ENCODE assay signal across 23 cellular contexts in the genomic region with DNA sequence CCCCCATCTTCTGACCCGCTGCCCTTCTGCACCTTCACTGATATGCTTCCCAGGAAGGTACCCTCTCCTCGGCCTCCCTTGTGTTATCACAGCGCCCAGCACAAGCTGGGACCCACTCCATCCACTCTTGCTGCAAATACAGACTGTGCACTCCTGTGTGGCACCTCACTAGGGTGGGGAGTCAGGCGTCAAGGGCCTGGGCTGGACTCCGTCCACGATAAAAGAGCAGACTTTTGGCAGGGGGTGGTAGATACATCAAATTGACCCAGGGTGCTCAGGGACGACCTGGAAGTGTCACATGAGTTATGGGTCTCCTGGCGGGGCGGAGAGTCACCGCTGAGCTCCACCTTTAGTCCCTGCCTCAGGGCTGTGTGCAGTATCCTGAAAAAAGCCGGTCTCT. TPM values are rescaled to one million over a fixed set of nuclear protein-coding genes. Genes with fewer than 3 reads are reported as not detected.
DNase-seq lines count a peak whose midpoint lies in the region; ATAC-seq and TF ChIP-seq lines count a peak whose summit lies in the region.
"Had no signal": no experiment of that assay in that cellular context is flagged by ENCODE, and none has a peak within 500 bp of the region (broad histone marks: within the 10 kb centered on the region; RNA-seq: fewer than 3 reads in every experiment).

No MANE protein-coding gene starts in this region.

- no peak for TF ChIP-seq CTCF in CD8-positive, alpha-beta T cell (IDR thresholded peaks at IDR 0.05)

- H3K4me3 Mint-ChIP-seq in CD4-positive, CD25-positive, alpha-beta regulatory T cell, result peak overlapping the region; percentile 63 to 85 (median 76)
- H3K4me3 Mint-ChIP-seq in CD8-positive, alpha-beta T cell, result peak overlapping the region; percentile 38
- H3K4me3 Mint-ChIP-seq in activated T-helper 2 cell treated with anti-CD3 and anti-CD28 coated beads, Interferon-gamma antibody, Interleukin-2, Interleukin-4, amounts not matched to agents 10 μg/mL and 5 μg/mL and 100 μg/mL, durations not matched to agents 14 hours and 24 hours and 36 hours (ENCODE audit: low read depth), result peak overlapping the region; percentile 19
- H3K4me3 Mint-ChIP-seq in naive thymus-derived CD4-positive, alpha-beta T cell, result peak overlapping the region; percentile 24 to 76 (median 54)

- H3K27ac Mint-ChIP-seq in CD4-positive, CD25-positive, alpha-beta regulatory T cell, result peak overlapping the region in 2 of 3 donors; percentile 72 to 85
- no peak overlapping the region for H3K27ac Mint-ChIP-seq in CD8-positive, alpha-beta T cell
- H3K27ac Mint-ChIP-seq in activated T-helper 2 cell treated with anti-CD3 and anti-CD28 coated beads, Interferon-gamma antibody, Interleukin-2, Interleukin-4, amounts not matched to agents 10 μg/mL and 5 μg/mL and 100 μg/mL, durations not matched to agents 14 hours and 24 hours and 36 hours, result no peak overlapping the region
- peak overlapping the region in 7 of 9 donors; percentile 55 to 86 (median 71) for H3K27ac Mint-ChIP-seq in naive thymus-derived CD4-positive, alpha-beta T cell

- intact Hi-C loops in CD8-positive, alpha-beta T cell (cut with DNase I, micrococcal nuclease), result loop anchor here in 1 of 2 experiments (1.0 to 5.0 kb wide), 2 partner anchors 43 to 449 kb away; a partner anchor contains a TSS
- intact Hi-C loops in activated T-helper 2 cell treated with anti-CD3 and anti-CD28 coated beads, Interferon-gamma antibody, Interleukin-2, Interleukin-4, amounts not matched to agents 10 μg/mL and 5 μg/mL and 100 μg/mL, durations not matched to agents 14 hours and 24 hours and 36 hours (cut with micrococcal nuclease), result no loop called here
- intact Hi-C loops in naive thymus-derived CD4-positive, alpha-beta T cell (cut with micrococcal nuclease), result loop anchor here (5.0 kb wide), 3 partner anchors 444 to 549 kb away; a partner anchor contains a TSS

- H3K36me3 ChIP-seq in CD4-positive, CD25-positive, alpha-beta regulatory T cell (ENCODE audit: control insufficient read depth, insufficient read depth, low read length), result no peaks in the 10 kb centered on the region
- no peaks in the 10 kb centered on the region for H3K36me3 ChIP-seq in CD8-positive, alpha-beta T cell (ENCODE audit: insufficient read depth, low read length)
- no peaks in the 10 kb centered on the region for H3K36me3 ChIP-seq in naive thymus-derived CD4-positive, alpha-beta T cell (ENCODE audit: control insufficient read depth in 2 of 3, insufficient read depth in 3 of 3, low read length in 3 of 3)
- H3K36me3 ChIP-seq: BLaER1 treated with 17β-estradiol and CSF1 and Interleukin-3, amounts not matched to agents 10 nM and 100 nM; gastroesophageal sphincter; tibial nerve had no signal

- peaks cover 52% of the 10 kb centered on the region for H3K4me1 ChIP-seq in CD4-positive, CD25-positive, alpha-beta regulatory T cell (ENCODE audit: control insufficient read depth, insufficient read depth, low read length, poor library complexity, severe bottlenecking)
- peaks cover 50% of the 10 kb centered on the region for H3K4me1 ChIP-seq in CD8-positive, alpha-beta T cell (ENCODE audit: insufficient read depth, low read length)
- H3K4me1 ChIP-seq in naive thymus-derived CD4-positive, alpha-beta T cell (ENCODE audit: control insufficient read depth in 2 of 2, insufficient read depth in 2 of 2, low read length in 2 of 2), result peaks cover 22 to 51% of the 10 kb centered on the region in 2 donors

- no peaks in the 10 kb centered on the region for H3K9me3 ChIP-seq in CD4-positive, CD25-positive, alpha-beta regulatory T cell (ENCODE audit: control insufficient read depth in 2 of 2, low read length in 2 of 2)
- no peaks in the 10 kb centered on the region for H3K9me3 ChIP-seq in CD8-positive, alpha-beta T cell (ENCODE audit: low read length)
- H3K9me3 ChIP-seq in naive thymus-derived CD4-positive, alpha-beta T cell (ENCODE audit: control insufficient read depth in 2 of 3, low read length in 3 of 3), result no peaks in the 10 kb centered on the region
- H3K9me3 ChIP-seq: BLaER1 treated with 17β-estradiol and CSF1 and Interleukin-3, amounts not matched to agents 10 nM and 100 nM had no signal

- peaks cover 7% of the 10 kb centered on the region for H3K27me3 Mint-ChIP-seq in CD4-positive, CD25-positive, alpha-beta regulatory T cell
- H3K27me3 Mint-ChIP-seq in CD8-positive, alpha-beta T cell (ENCODE audit: low read depth), result no peaks in the 10 kb centered on the region
- peaks cover 22% of the 10 kb centered on the region for H3K27me3 Mint-ChIP-seq in activated T-helper 2 cell treated with anti-CD3 and anti-CD28 coated beads, Interferon-gamma antibody, Interleukin-2, Interleukin-4, amounts not matched to agents 10 μg/mL and 5 μg/mL and 100 μg/mL, durations not matched to agents 14 hours and 24 hours and 36 hours (ENCODE audit: low read depth)
- H3K27me3 Mint-ChIP-seq in naive thymus-derived CD4-positive, alpha-beta T cell, result peaks cover 0 to 32% (median 0%) of the 10 kb centered on the region in 5 donors

- no peak for ATAC-seq in CD4-positive, CD25-positive, alpha-beta regulatory T cell (ENCODE audit: low read depth in 2 of 2)
- ATAC-seq in CD8-positive, alpha-beta T cell, result no peak
- no peak for ATAC-seq in naive thymus-derived CD4-positive, alpha-beta T cell
- ATAC-seq in GM19328 (IDR thresholded peaks at IDR 0.05; ENCODE audit: unreplicated experiment) (no peak), HG02610 (IDR thresholded peaks at IDR 0.05; ENCODE audit: unreplicated experiment) (no peak)
- ATAC-seq: gastroesophageal sphincter had no signal

- no peak for DNase-seq in CD4-positive, CD25-positive, alpha-beta regulatory T cell
- DNase-seq in CD8-positive, alpha-beta T cell, result no peak
- no peak for DNase-seq in activated T-helper 2 cell treated with anti-CD3 and anti-CD28 coated beads, Interferon-gamma antibody, Interleukin-2, Interleukin-4, amounts not matched to agents 10 μg/mL and 5 μg/mL and 100 μg/mL, durations not matched to agents 14 hours and 24 hours and 36 hours (ENCODE audit: low spot score)
- DNase-seq in naive thymus-derived CD4-positive, alpha-beta T cell, result no peak
- DNase-seq in SIG-M5 (lab: John Stamatoyannopoulos, UW), result no peak
- DNase-seq in NCI-H187 treated with DMSO at 0.1 percent for 48 hours (lab: John Stamatoyannopoulos, UW), result no peak
- DNase-seq: activated CD8-positive, alpha-beta memory T cell treated with anti-CD3 and anti-CD28 coated beads, Interleukin-2, amount 50 U/mL, for 48 hours; anterior cingulate cortex; cortex of kidney; DND-41; GM23248; NCI-H1694 treated with DMSO at 0.1 percent for 48 hours; NCI-H510A treated with DMSO at 0.1 percent for 48 hours; nucleus accumbens; stimulated activated CD4-positive, alpha-beta T cell treated with anti-CD3 and anti-CD28 coated beads, Interleukin-4, amount 100 ng/mL, for 1 hour; stimulated activated CD8-positive, alpha-beta memory T cell treated with anti-CD3 and anti-CD28 coated beads, Interleukin-4, amount 100 ng/mL, for 48 hours had no signal

- no peaks in the 10 kb centered on the region for H3K27me3 ChIP-seq in CD4-positive, CD25-positive, alpha-beta regulatory T cell (ENCODE audit: control insufficient read depth, insufficient read depth, low read length)
- no peaks in the 10 kb centered on the region for H3K27me3 ChIP-seq in CD8-positive, alpha-beta T cell (ENCODE audit: insufficient read depth, low read length)
- no peaks in the 10 kb centered on the region for H3K27me3 ChIP-seq in naive thymus-derived CD4-positive, alpha-beta T cell (ENCODE audit: control insufficient read depth in 2 of 2, insufficient read depth in 2 of 2, low read length in 2 of 2)

- POLR2A ChIA-PET in CD8-positive, alpha-beta T cell (lab: Charles Lee), result no interaction called here
- POLR2A ChIA-PET in naive thymus-derived CD4-positive, alpha-beta T cell (lab: Charles Lee), result interaction anchor here (0.5 to 0.7 kb wide), 2 partner anchors 23 to 154 kb away, joined by 3 to 5 read pairs; no protein-coding TSS in a partner anchor

- H3K4me3 ChIP-seq in CD4-positive, CD25-positive, alpha-beta regulatory T cell (ENCODE audit: low read depth, low read length), result no peak overlapping the region
- no peak overlapping the region for H3K4me3 ChIP-seq in CD8-positive, alpha-beta T cell (ENCODE audit: low read depth, low read length)
- no peak overlapping the region for H3K4me3 ChIP-seq in naive thymus-derived CD4-positive, alpha-beta T cell (ENCODE audit: low read length)
- H3K4me3 ChIP-seq: GM23248, SK-N-MC had no signal

- peak overlapping the region; percentile 23 for H3K27ac ChIP-seq in CD4-positive, CD25-positive, alpha-beta regulatory T cell (ENCODE audit: insufficient read depth, low read length, poor library complexity, severe bottlenecking)
- no peak overlapping the region for H3K27ac ChIP-seq in CD8-positive, alpha-beta T cell (ENCODE audit: low read depth, low read length)
- peak overlapping the region; percentile 3 for H3K27ac ChIP-seq in naive thymus-derived CD4-positive, alpha-beta T cell (ENCODE audit: low read depth, low read length)
- H3K27ac ChIP-seq: BLaER1 treated with 17β-estradiol and CSF1 and Interleukin-3, amounts not matched to agents 10 nM and 100 nM; gastroesophageal sphincter; GM23248; SK-N-MC had no signal

- no peaks in the 10 kb centered on the region for H3K9me3 Mint-ChIP-seq in CD4-positive, CD25-positive, alpha-beta regulatory T cell
- H3K9me3 Mint-ChIP-seq in CD8-positive, alpha-beta T cell, result no peaks in the 10 kb centered on the region
- H3K9me3 Mint-ChIP-seq in activated T-helper 2 cell treated with anti-CD3 and anti-CD28 coated beads, Interferon-gamma antibody, Interleukin-2, Interleukin-4, amounts not matched to agents 10 μg/mL and 5 μg/mL and 100 μg/mL, durations not matched to agents 14 hours and 24 hours and 36 hours, result no peaks in the 10 kb centered on the region
- peaks cover 0 to 2% (median 0%) of the 10 kb centered on the region in 11 donors for H3K9me3 Mint-ChIP-seq in naive thymus-derived CD4-positive, alpha-beta T cell

- peaks cover 11 to 46% (median 25%) of the 10 kb centered on the region in 4 donors for H3K4me1 Mint-ChIP-seq in CD4-positive, CD25-positive, alpha-beta regulatory T cell
- peaks cover 39% of the 10 kb centered on the region for H3K4me1 Mint-ChIP-seq in CD8-positive, alpha-beta T cell (ENCODE audit: low read depth)
- peaks cover 18% of the 10 kb centered on the region for H3K4me1 Mint-ChIP-seq in activated T-helper 2 cell treated with anti-CD3 and anti-CD28 coated beads, Interferon-gamma antibody, Interleukin-2, Interleukin-4, amounts not matched to agents 10 μg/mL and 5 μg/mL and 100 μg/mL, durations not matched to agents 14 hours and 24 hours and 36 hours (ENCODE audit: low read depth)
- peaks cover 22 to 50% (median 38%) of the 10 kb centered on the region in 7 donors for H3K4me1 Mint-ChIP-seq in naive thymus-derived CD4-positive, alpha-beta T cell

- CTCF ChIA-PET in CD8-positive, alpha-beta T cell (lab: Charles Lee), result interaction anchor here (1.0 to 8.0 kb wide), 2 partner anchors 89 to 450 kb away, joined by 3 to 53 read pairs; no protein-coding TSS in a partner anchor
- CTCF ChIA-PET in naive thymus-derived CD4-positive, alpha-beta T cell (lab: Charles Lee), result interaction anchor here (1.6 to 1.7 kb wide), 2 partner anchors 22 to 88 kb away, joined by 3 to 8 read pairs; no protein-coding TSS in a partner anchor

- no peaks in the 10 kb centered on the region for H3K36me3 Mint-ChIP-seq in CD4-positive, CD25-positive, alpha-beta regulatory T cell
- H3K36me3 Mint-ChIP-seq in CD8-positive, alpha-beta T cell, result peaks cover 3% of the 10 kb centered on the region
- H3K36me3 Mint-ChIP-seq in activated T-helper 2 cell treated with anti-CD3 and anti-CD28 coated beads, Interferon-gamma antibody, Interleukin-2, Interleukin-4, amounts not matched to agents 10 μg/mL and 5 μg/mL and 100 μg/mL, durations not matched to agents 14 hours and 24 hours and 36 hours (ENCODE audit: low read depth), result no peaks in the 10 kb centered on the region
- H3K36me3 Mint-ChIP-seq in naive thymus-derived CD4-positive, alpha-beta T cell, result no peaks in the 10 kb centered on the region

RNA-seq across cellular contexts. Expression of a gene that starts 0.9 kb away (rescaled TPM):
- total RNA-seq in CD4-positive, CD25-positive, alpha-beta regulatory T cell, result 0.17 TPM
- not detected for polyA plus RNA-seq in CD4-positive, CD25-positive, alpha-beta regulatory T cell
- total RNA-seq in CD8-positive, alpha-beta T cell, result under 1 TPM; 0.60 to 0.64 TPM
- not detected in 2 replicates for total RNA-seq in activated T-helper 2 cell treated with anti-CD3 and anti-CD28 coated beads, Interferon-gamma antibody, Interleukin-2, Interleukin-4, amounts not matched to agents 10 μg/mL and 5 μg/mL and 100 μg/mL, durations not matched to agents 14 hours and 24 hours and 36 hours
- total RNA-seq in naive thymus-derived CD4-positive, alpha-beta T cell, result 1 to 10 TPM in 1 of 5 experiments, under 1 TPM in 4; 0.05 to 1.1 (median 0.73) TPM
- polyA plus RNA-seq in naive thymus-derived CD4-positive, alpha-beta T cell, result under 1 TPM in 1 of 2 donors, not detected in 1; 0.09 TPM
- total RNA-seq: epithelial cell of proximal tubule, gastroesophageal sphincter, GM23248, tibial nerve had no signal
- polyA plus RNA-seq: GM23248 had no signal

RNA-seq across cellular contexts. Expression of a gene that starts 1.4 kb away (rescaled TPM):
- 13.4 TPM for total RNA-seq in CD4-positive, CD25-positive, alpha-beta regulatory T cell
- 1 to 10 TPM; 5.5 to 7.9 (median 6.4) TPM for polyA plus RNA-seq in CD4-positive, CD25-positive, alpha-beta regulatory T cell
- 10 to 100 TPM; 24.9 to 25.7 TPM for total RNA-seq in CD8-positive, alpha-beta T cell
- total RNA-seq in activated T-helper 2 cell treated with anti-CD3 and anti-CD28 coated beads, Interferon-gamma antibody, Interleukin-2, Interleukin-4, amounts not matched to agents 10 μg/mL and 5 μg/mL and 100 μg/mL, durations not matched to agents 14 hours and 24 hours and 36 hours, result 3.4 and 4.0 TPM in 2 replicates
- total RNA-seq in naive thymus-derived CD4-positive, alpha-beta T cell, result 10 to 100 TPM; 14.7 to 46.4 (median 41.4) TPM
- 10 to 100 TPM; 15.8 to 20.9 TPM for polyA plus RNA-seq in naive thymus-derived CD4-positive, alpha-beta T cell
- total RNA-seq: GM23248 had no signal
- polyA plus RNA-seq: GM23248 had no signal

RNA-seq across cellular contexts. Expression of a gene that starts 42.9 kb away (rescaled TPM):
- total RNA-seq in CD4-positive, CD25-positive, alpha-beta regulatory T cell, result 59.6 TPM
- polyA plus RNA-seq in CD4-positive, CD25-positive, alpha-beta regulatory T cell, result 10 to 100 TPM; 68.5 to 97.4 (median 76.9) TPM
- 10 to 100 TPM; 48.8 to 49.5 TPM for total RNA-seq in CD8-positive, alpha-beta T cell
- 46.6 and 48.9 TPM in 2 replicates for total RNA-seq in activated T-helper 2 cell treated with anti-CD3 and anti-CD28 coated beads, Interferon-gamma antibody, Interleukin-2, Interleukin-4, amounts not matched to agents 10 μg/mL and 5 μg/mL and 100 μg/mL, durations not matched to agents 14 hours and 24 hours and 36 hours
- total RNA-seq in naive thymus-derived CD4-positive, alpha-beta T cell, result 10 to 100 TPM; 43.6 to 55.0 (median 50.9) TPM
- polyA plus RNA-seq in naive thymus-derived CD4-positive, alpha-beta T cell, result 10 to 100 TPM; 51.7 to 83.7 TPM

Comparison
In these comparisons a context has a peak if more than half of its experiments do, and no peak if none do; other contexts are left out.
1. H3K27ac Mint-ChIP-seq: peak in CD4-positive, CD25-positive, alpha-beta regulatory T cell (2 of 3) and naive thymus-derived CD4-positive, alpha-beta T cell (7 of 9); none in CD8-positive, alpha-beta T cell (single experiment) and activated T-helper 2 cell treated with anti-CD3 and anti-CD28 coated beads, Interferon-gamma antibody, Interleukin-2, Interleukin-4, amounts not matched to agents 10 μg/mL and 5 μg/mL and 100 μg/mL, durations not matched to agents 14 hours and 24 hours and 36 hours (single experiment).
2. H3K4me3 Mint-ChIP-seq: peak in every context shown above with its lines; median percentile 76 in CD4-positive, CD25-positive, alpha-beta regulatory T cell; 54 in naive thymus-derived CD4-positive, alpha-beta T cell; 38 in CD8-positive, alpha-beta T cell; 19 in activated T-helper 2 cell treated with anti-CD3 and anti-CD28 coated beads, Interferon-gamma antibody, Interleukin-2, Interleukin-4, amounts not matched to agents 10 μg/mL and 5 μg/mL and 100 μg/mL, durations not matched to agents 14 hours and 24 hours and 36 hours.